Comparison of ENCODE assay signal across 8 cellular contexts in the genomic region with DNA sequence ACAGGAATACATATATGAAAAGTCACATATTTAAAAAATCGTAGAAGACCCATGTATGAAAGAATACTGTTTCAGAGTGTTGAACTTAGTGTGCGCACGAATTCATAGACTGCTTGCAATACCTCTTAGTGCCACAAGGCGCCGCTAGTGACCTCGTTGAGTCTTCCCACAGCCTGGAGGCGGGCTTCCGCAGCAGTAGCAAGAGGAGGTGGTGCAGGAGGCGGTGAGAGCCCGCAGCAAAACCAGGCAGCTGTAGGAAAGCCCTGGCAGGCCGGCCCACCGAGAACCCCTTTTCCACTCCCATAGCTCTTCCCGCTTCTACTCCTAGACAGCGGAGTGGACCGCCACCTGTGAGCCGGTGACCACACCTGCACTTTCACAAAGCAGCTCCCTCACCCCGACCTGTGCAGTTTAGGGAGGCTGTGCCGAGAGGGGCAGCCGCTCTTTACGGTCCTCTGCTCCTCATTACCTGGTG. TPM values are rescaled to one million over a fixed set of nuclear protein-coding genes. Genes with fewer than 3 reads are reported as not detected.
DNase-seq lines count a peak whose midpoint lies in the region; ATAC-seq and TF ChIP-seq lines count a peak whose summit lies in the region.

No MANE protein-coding gene starts in this region.

- no peaks in the 10 kb centered on the region for H3K36me3 ChIP-seq in neuron (ENCODE audit: insufficient read depth, low read length)

- H2AFZ ChIP-seq in neuron (ENCODE audit: low read depth, low read length): no peak overlapping the region

- peaks cover 58% of the 10 kb centered on the region for H3K27me3 Mint-ChIP-seq in CD4-positive, alpha-beta T cell
- peaks cover 42% of the 10 kb centered on the region for H3K27me3 Mint-ChIP-seq in stimulated activated naive CD8-positive, alpha-beta T cell treated with anti-CD3 and anti-CD28 coated beads, Interleukin-15, amount 100 ng/mL, for 72 hours

- no peaks in the 10 kb centered on the region for H3K4me1 ChIP-seq in neuron (ENCODE audit: insufficient read depth, low read length)

- intact Hi-C loops in CD4-positive, alpha-beta T cell (cut with DNase I, micrococcal nuclease): loop anchor here (1.0 to 10.0 kb wide), 5 partner anchors 392 to 1645 kb away; no protein-coding TSS in a partner anchor

- peaks cover 10% of the 10 kb centered on the region for H3K4me1 Mint-ChIP-seq in CD4-positive, alpha-beta T cell (ENCODE audit: low read depth)
- H3K4me1 Mint-ChIP-seq in stimulated activated naive CD8-positive, alpha-beta T cell treated with anti-CD3 and anti-CD28 coated beads, Interleukin-15, amount 100 ng/mL, for 72 hours: peaks cover 7% of the 10 kb centered on the region

- no peaks in the 10 kb centered on the region for H3K9me3 ChIP-seq in CD4-positive, alpha-beta T cell (ENCODE audit: control insufficient read depth, low read length)
- no peaks in the 10 kb centered on the region for H3K9me3 ChIP-seq in neuron (ENCODE audit: low read length)

- POLR2A ChIA-PET in CD4-positive, alpha-beta T cell (lab: Charles Lee): no interaction called here

- peak; percentile 48 to 70 (median 56) for DNase-seq in CD4-positive, alpha-beta T cell
- DNase-seq in OCI-M1 (lab: John Stamatoyannopoulos, UW) (peak; percentile 85), activated T-cell treated with anti-CD3 and anti-CD28 coated beads for 4 hours (peak; percentile 58), fibroblast of mammary gland (ENCODE audit: low read depth) (peak; percentile 77)
- peak; percentile 61 to 68 for DNase-seq in stimulated activated naive CD8-positive, alpha-beta T cell treated with anti-CD3 and anti-CD28 coated beads, Interleukin-15, amount 100 ng/mL, for 72 hours

- peak; percentile 97 for ATAC-seq in CD4-positive, alpha-beta T cell (ENCODE audit: poor library complexity)
- peak; percentile 78 for ATAC-seq in GM19324 (IDR thresholded peaks at IDR 0.05; ENCODE audit: low FRiP score, unreplicated experiment)
- peak; percentile 90 for ATAC-seq in HG03442 (IDR thresholded peaks at IDR 0.05; ENCODE audit: unreplicated experiment)
- peak; percentile 86 for ATAC-seq in stimulated activated naive CD8-positive, alpha-beta T cell treated with anti-CD3 and anti-CD28 coated beads, Interleukin-15, amount 100 ng/mL, for 72 hours

- H3K36me3 Mint-ChIP-seq in CD4-positive, alpha-beta T cell (ENCODE audit: low read depth): no peaks in the 10 kb centered on the region

- no peak overlapping the region for H3K27ac Mint-ChIP-seq in CD4-positive, alpha-beta T cell
- no peak overlapping the region for H3K27ac Mint-ChIP-seq in stimulated activated naive CD8-positive, alpha-beta T cell treated with anti-CD3 and anti-CD28 coated beads, Interleukin-15, amount 100 ng/mL, for 72 hours

- TF ChIP-seq CTCF in CD4-positive, alpha-beta T cell (IDR thresholded peaks at IDR 0.05): peak; percentile 96
- TF ChIP-seq CTCF in fibroblast of mammary gland (conservative IDR thresholded peaks at IDR 0.05; ENCODE audit: control insufficient read depth, insufficient read depth, low read depth, low read length): peak; percentile 97

- H3K27ac ChIP-seq in CD4-positive, alpha-beta T cell (ENCODE audit: low read depth, low read length): no peak overlapping the region

- CTCF ChIA-PET in CD4-positive, alpha-beta T cell (lab: Charles Lee): interaction anchor here (0.7 to 1.2 kb wide), 2 partner anchors 9 to 27 kb away, joined by 3 to 5 read pairs; no protein-coding TSS in a partner anchor

- H3K4me3 ChIP-seq in fibroblast of mammary gland (ENCODE audit: control insufficient read depth, low read depth, low read length) (peak overlapping the region; percentile 27), neuron (ENCODE audit: low read length) (peak overlapping the region; percentile 21)

- peaks cover 6% of the 10 kb centered on the region for H3K27me3 ChIP-seq in CD4-positive, alpha-beta T cell (ENCODE audit: control insufficient read depth, insufficient read depth, low read length)
- H3K27me3 ChIP-seq in neuron (ENCODE audit: insufficient read depth, low read length): no peaks in the 10 kb centered on the region

- H3K4me3 Mint-ChIP-seq in CD4-positive, alpha-beta T cell: peak overlapping the region; percentile 71
- peak overlapping the region; percentile 10 to 50 for H3K4me3 Mint-ChIP-seq in stimulated activated naive CD8-positive, alpha-beta T cell treated with anti-CD3 and anti-CD28 coated beads, Interleukin-15, amount 100 ng/mL, for 72 hours

- H3K9me3 Mint-ChIP-seq in CD4-positive, alpha-beta T cell: no peaks in the 10 kb centered on the region
- no peaks in the 10 kb centered on the region for H3K9me3 Mint-ChIP-seq in stimulated activated naive CD8-positive, alpha-beta T cell treated with anti-CD3 and anti-CD28 coated beads, Interleukin-15, amount 100 ng/mL, for 72 hours

RNA-seq across cellular contexts. Expression of gene MTARC1, which starts 23.5 kb away (rescaled TPM):
- not detected for total RNA-seq in CD4-positive, alpha-beta T cell
